17 cellular contexts compared by ENCODE assay signal in genomic region chr5:58944221-58944620, GRCh38.
DNase-seq lines count a peak whose midpoint lies in the region; ATAC-seq and TF ChIP-seq lines count a peak whose summit lies in the region.
"Had no signal": no experiment of that assay in that cellular context is flagged by ENCODE, and none has a peak within 500 bp of the region (broad histone marks: within the 10 kb centered on the region; RNA-seq: fewer than 3 reads in every experiment).

No MANE protein-coding gene starts in this region.

- H3K9me3 ChIP-seq in heart left ventricle (no peaks in the 10 kb centered on the region), T-helper 17 cell (ENCODE audit: control insufficient read depth, low read length, poor library complexity, severe bottlenecking) (no peaks in the 10 kb centered on the region)
- H3K9me3 ChIP-seq: SK-N-SH had no signal

- peak; percentile 26 for DNase-seq in HS-5 (ENCODE audit: low read depth)
- peak; percentile 30 for DNase-seq in choroid plexus epithelial cell (ENCODE audit: low read depth)
- DNase-seq in kidney glomerular epithelial cell (lab: John Stamatoyannopoulos, UW), result peak; percentile 29
- no peak for DNase-seq in heart left ventricle
- DNase-seq in KBM-7, result no peak
- no peak for DNase-seq in Kasumi-1 (lab: John Stamatoyannopoulos, UW)
- no peak for DNase-seq in T-helper 17 cell
- DNase-seq: DMS79 treated with DMSO at 0.1 percent for 48 hours, H9, NCI-H1105 treated with DMSO at 0.1 percent for 48 hours, NCI-H1694, NCI-H2081 treated with DMSO at 0.1 percent for 48 hours, NCI-H748 treated with DMSO at 0.1 percent for 48 hours, RPMI8226, SHP77 treated with DMSO at 0.1 percent for 48 hours, SK-N-SH had no signal

- no peak for ATAC-seq in heart left ventricle
- ATAC-seq in T-helper 17 cell, result no peak

- no peak overlapping the region for H3K27ac Mint-ChIP-seq in T-helper 17 cell
- H3K27ac Mint-ChIP-seq: B cell, H9 had no signal

- H3K4me1 Mint-ChIP-seq in T-helper 17 cell, result no peaks in the 10 kb centered on the region
- H3K4me1 Mint-ChIP-seq: B cell, H9 had no signal

- intact Hi-C loops in heart left ventricle (cut with DNase I), result no loop called here

- no peak for TF ChIP-seq CTCF in choroid plexus epithelial cell (conservative IDR thresholded peaks at IDR 0.05; ENCODE audit: low read depth, low read length)
- no peak for TF ChIP-seq CTCF in heart left ventricle (IDR thresholded peaks at IDR 0.05)

- no peaks in the 10 kb centered on the region for H3K36me3 Mint-ChIP-seq in T-helper 17 cell (ENCODE audit: low read depth)

- no peaks in the 10 kb centered on the region for H3K36me3 ChIP-seq in heart left ventricle

- H3K27ac ChIP-seq in heart left ventricle, result no peak overlapping the region

- WGBS in heart left ventricle, 4 donors, result 89 to 97% (median 90%) methylated on average over 1 of the region's 1 CpG

- H3K4me3 Mint-ChIP-seq in T-helper 17 cell, result no peak overlapping the region
- H3K4me3 Mint-ChIP-seq: B cell, H9 had no signal

- H3K27me3 Mint-ChIP-seq in T-helper 17 cell, result no peaks in the 10 kb centered on the region

- no peaks in the 10 kb centered on the region for H3K27me3 ChIP-seq in heart left ventricle

- TF ChIP-seq POLR2A in heart left ventricle (IDR thresholded peaks at IDR 0.05), result no peak

- H3K4me3 ChIP-seq in choroid plexus epithelial cell (ENCODE audit: low read depth, low read length) (no peak overlapping the region), heart left ventricle (no peak overlapping the region)

- in situ Hi-C loops in KBM-7 (cut with MboI; ENCODE audit: low pct_unique_long_range_greater_than_20kb, low sequenced_read_pairs), result no loop called here

- H3K4me1 ChIP-seq in heart left ventricle, result peaks cover 0 to 6% (median under 1%) of the 10 kb centered on the region in 12 donors

Comparison
In these comparisons a context has a peak if more than half of its experiments do, and no peak if none do; other contexts are left out.
1. DNase-seq: peak in HS-5 (single experiment), choroid plexus epithelial cell (single experiment) and kidney glomerular epithelial cell (single experiment); none in heart left ventricle (0 of 5), KBM-7 (single experiment), Kasumi-1 (0 of 2) and T-helper 17 cell (0 of 3).